In genomic region chr17:76383645-76384221, GRCh38 we compare ENCODE assay signal across 1 cellular context.
TF ChIP-seq lines count a peak whose summit lies in the region.

No MANE protein-coding gene starts in this region.

TF ChIP-seq in HEK293, 187 proteins besides CTCF, POLR2A, EP300 and RAD21 (continued from another document and continues in another):
- TF ChIP-seq, protein P1, sequence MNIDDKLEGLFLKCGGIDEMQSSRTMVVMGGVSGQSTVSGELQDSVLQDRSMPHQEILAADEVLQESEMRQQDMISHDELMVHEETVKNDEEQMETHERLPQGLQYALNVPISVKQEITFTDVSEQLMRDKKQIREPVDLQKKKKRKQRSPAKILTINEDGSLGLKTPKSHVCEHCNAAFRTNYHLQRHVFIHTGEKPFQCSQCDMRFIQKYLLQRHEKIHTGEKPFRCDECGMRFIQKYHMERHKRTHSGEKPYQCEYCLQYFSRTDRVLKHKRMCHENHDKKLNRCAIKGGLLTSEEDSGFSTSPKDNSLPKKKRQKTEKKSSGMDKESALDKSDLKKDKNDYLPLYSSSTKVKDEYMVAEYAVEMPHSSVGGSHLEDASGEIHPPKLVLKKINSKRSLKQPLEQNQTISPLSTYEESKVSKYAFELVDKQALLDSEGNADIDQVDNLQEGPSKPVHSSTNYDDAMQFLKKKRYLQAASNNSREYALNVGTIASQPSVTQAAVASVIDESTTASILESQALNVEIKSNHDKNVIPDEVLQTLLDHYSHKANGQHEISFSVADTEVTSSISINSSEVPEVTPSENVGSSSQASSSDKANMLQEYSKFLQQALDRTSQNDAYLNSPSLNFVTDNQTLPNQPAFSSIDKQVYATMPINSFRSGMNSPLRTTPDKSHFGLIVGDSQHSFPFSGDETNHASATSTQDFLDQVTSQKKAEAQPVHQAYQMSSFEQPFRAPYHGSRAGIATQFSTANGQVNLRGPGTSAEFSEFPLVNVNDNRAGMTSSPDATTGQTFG (tag by site-specific recombination; IDR thresholded peaks at IDR 0.05; ENCODE audit: borderline replicate concordance): no peak
- TF ChIP-seq ZNF354C (tag by site-specific recombination; IDR thresholded peaks at IDR 0.05; ENCODE audit: borderline replicate concordance, low read depth) (no peak), ZNF10 (tag by site-specific recombination; IDR thresholded peaks at IDR 0.05) (no peak), SP2 (tag by site-specific recombination; IDR thresholded peaks at IDR 0.05) (peak; percentile 6; the same call in 1 of the 2 replicates), ZNF23 (tag by site-specific recombination; IDR thresholded peaks at IDR 0.05; ENCODE audit: borderline replicate concordance) (no peak), KLF16 (tag by site-specific recombination; IDR thresholded peaks at IDR 0.05) (no peak), ZNF174 (tag by site-specific recombination; IDR thresholded peaks at IDR 0.05) (no peak), TCF7L2 (IDR thresholded peaks at IDR 0.05; ENCODE audit: borderline replicate concordance, low read depth, low read length) (no peak), ZBTB8A (tag by site-specific recombination; IDR thresholded peaks at IDR 0.05) (peak; percentile 72), ZNF791 (tag by site-specific recombination; IDR thresholded peaks at IDR 0.05) (no peak), ZNF558 (tag by site-specific recombination; IDR thresholded peaks at IDR 0.05) (no peak), ZBTB1 (tag by site-specific recombination; IDR thresholded peaks at IDR 0.05) (no peak), ZNF366 (tag by site-specific recombination; conservative IDR thresholded peaks at IDR 0.05) (no peak; the same call in 1 of the 2 replicates), BCL11B (tag by site-specific recombination; IDR thresholded peaks at IDR 0.05; ENCODE audit: low read depth) (no peak), ZNF202 (tag by site-specific recombination; IDR thresholded peaks at IDR 0.05; ENCODE audit: borderline replicate concordance) (no peak), ZNF830 (tag by site-specific recombination; IDR thresholded peaks at IDR 0.05; ENCODE audit: low read depth) (no peak), ZNF280D (tag by site-specific recombination; IDR thresholded peaks at IDR 0.05) (no peak), MYNN (tag by site-specific recombination; IDR thresholded peaks at IDR 0.05; ENCODE audit: borderline replicate concordance) (no peak), PRDM4 (tag by site-specific recombination; IDR thresholded peaks at IDR 0.05) (no peak), ZNF169 (tag by site-specific recombination; IDR thresholded peaks at IDR 0.05) (no peak), YY2 (tag by site-specific recombination; IDR thresholded peaks at IDR 0.05) (no peak), ZNF175 (tag by site-specific recombination; IDR thresholded peaks at IDR 0.05) (no peak), ZNF394 (tag by site-specific recombination; IDR thresholded peaks at IDR 0.05; ENCODE audit: borderline replicate concordance) (no peak), ZBTB44 (tag by site-specific recombination; IDR thresholded peaks at IDR 0.05) (no peak), ZNF600 (tag by site-specific recombination; IDR thresholded peaks at IDR 0.05) (no peak), ZNF214 (tag by site-specific recombination; IDR thresholded peaks at IDR 0.05; ENCODE audit: borderline replicate concordance) (no peak), ZBTB20 (tag by site-specific recombination; IDR thresholded peaks at IDR 0.05) (peak; percentile 79), ZNF398 (tag by site-specific recombination; IDR thresholded peaks at IDR 0.05) (0 out of 2 replicates have a peak, but pooled peaks have one; percentile 26), ZNF544 (tag by site-specific recombination; IDR thresholded peaks at IDR 0.05) (no peak), ZNF624 (tag by site-specific recombination; IDR thresholded peaks at IDR 0.05) (no peak), GLI4 (tag by site-specific recombination; IDR thresholded peaks at IDR 0.05) (no peak), KLF10 (tag by site-specific recombination; IDR thresholded peaks at IDR 0.05) (no peak), SP7 (tag by site-specific recombination; IDR thresholded peaks at IDR 0.05) (peak; percentile 51; the same call in 1 of the 2 replicates), ZNF311 (tag by site-specific recombination; IDR thresholded peaks at IDR 0.05; ENCODE audit: borderline replicate concordance) (no peak), ZBTB17 (tag by site-specific recombination; IDR thresholded peaks at IDR 0.05) (no peak), MEIS1 (CRISPR knock-in tag; IDR thresholded peaks at IDR 0.05; ENCODE audit: borderline replicate concordance) (no peak), ZNF324 (tag by site-specific recombination; IDR thresholded peaks at IDR 0.05) (no peak; the same call in 1 of the 2 replicates), ZNF19 (tag by site-specific recombination; IDR thresholded peaks at IDR 0.05; ENCODE audit: low read depth) (no peak), ZNF37A (tag by site-specific recombination; IDR thresholded peaks at IDR 0.05) (no peak), ZSCAN30 (tag by site-specific recombination; IDR thresholded peaks at IDR 0.05) (no peak), ELK4 (IDR thresholded peaks at IDR 0.05; ENCODE audit: borderline replicate concordance, low read depth, low read length) (no peak), ZNF302 (tag by site-specific recombination; IDR thresholded peaks at IDR 0.05; ENCODE audit: low read depth) (no peak), ZXDB (tag by site-specific recombination; IDR thresholded peaks at IDR 0.05) (no peak), ZNF660 (tag by site-specific recombination; IDR thresholded peaks at IDR 0.05) (no peak), ZNF610 (tag by site-specific recombination; IDR thresholded peaks at IDR 0.05; ENCODE audit: borderline replicate concordance) (no peak), ZNF138 (tag by site-specific recombination; IDR thresholded peaks at IDR 0.05; ENCODE audit: borderline replicate concordance) (no peak), ZNF776 (tag by site-specific recombination; IDR thresholded peaks at IDR 0.05; ENCODE audit: borderline replicate concordance) (no peak)
- TF ChIP-seq, protein P2, sequence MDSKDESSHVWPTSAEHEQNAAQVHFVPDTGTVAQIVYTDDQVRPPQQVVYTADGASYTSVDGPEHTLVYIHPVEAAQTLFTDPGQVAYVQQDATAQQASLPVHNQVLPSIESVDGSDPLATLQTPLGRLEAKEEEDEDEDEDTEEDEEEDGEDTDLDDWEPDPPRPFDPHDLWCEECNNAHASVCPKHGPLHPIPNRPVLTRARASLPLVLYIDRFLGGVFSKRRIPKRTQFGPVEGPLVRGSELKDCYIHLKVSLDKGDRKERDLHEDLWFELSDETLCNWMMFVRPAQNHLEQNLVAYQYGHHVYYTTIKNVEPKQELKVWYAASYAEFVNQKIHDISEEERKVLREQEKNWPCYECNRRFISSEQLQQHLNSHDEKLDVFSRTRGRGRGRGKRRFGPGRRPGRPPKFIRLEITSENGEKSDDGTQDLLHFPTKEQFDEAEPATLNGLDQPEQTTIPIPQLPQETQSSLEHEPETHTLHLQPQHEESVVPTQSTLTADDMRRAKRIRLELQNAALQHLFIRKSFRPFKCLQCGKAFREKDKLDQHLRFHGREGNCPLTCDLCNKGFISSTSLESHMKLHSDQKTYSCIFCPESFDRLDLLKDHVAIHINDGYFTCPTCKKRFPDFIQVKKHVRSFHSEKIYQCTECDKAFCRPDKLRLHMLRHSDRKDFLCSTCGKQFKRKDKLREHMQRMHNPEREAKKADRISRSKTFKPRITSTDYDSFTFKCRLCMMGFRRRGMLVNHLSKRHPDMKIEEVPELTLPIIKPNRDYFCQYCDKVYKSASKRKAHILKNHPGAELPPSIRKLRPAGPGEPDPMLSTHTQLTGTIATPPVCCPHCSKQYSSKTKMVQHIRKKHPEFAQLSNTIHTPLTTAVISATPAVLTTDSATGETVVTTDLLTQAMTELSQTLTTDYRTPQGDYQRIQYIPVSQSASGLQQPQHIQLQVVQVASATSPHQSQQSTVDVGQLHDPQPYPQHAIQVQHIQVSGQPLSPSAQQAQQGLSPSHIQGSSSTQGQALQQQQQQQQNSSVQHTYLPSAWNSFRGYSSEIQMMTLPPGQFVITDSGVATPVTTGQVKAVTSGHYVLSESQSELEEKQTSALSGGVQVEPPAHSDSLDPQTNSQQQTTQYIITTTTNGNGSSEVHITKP (tag by site-specific recombination; IDR thresholded peaks at IDR 0.05): 0 out of 2 replicates have a peak, but pooled peaks have one; percentile 34
- TF ChIP-seq, protein P3, sequence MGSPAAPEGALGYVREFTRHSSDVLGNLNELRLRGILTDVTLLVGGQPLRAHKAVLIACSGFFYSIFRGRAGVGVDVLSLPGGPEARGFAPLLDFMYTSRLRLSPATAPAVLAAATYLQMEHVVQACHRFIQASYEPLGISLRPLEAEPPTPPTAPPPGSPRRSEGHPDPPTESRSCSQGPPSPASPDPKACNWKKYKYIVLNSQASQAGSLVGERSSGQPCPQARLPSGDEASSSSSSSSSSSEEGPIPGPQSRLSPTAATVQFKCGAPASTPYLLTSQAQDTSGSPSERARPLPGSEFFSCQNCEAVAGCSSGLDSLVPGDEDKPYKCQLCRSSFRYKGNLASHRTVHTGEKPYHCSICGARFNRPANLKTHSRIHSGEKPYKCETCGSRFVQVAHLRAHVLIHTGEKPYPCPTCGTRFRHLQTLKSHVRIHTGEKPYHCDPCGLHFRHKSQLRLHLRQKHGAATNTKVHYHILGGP (tag by site-specific recombination; IDR thresholded peaks at IDR 0.05): no peak
